Comparison of ENCODE assay signal across 19 cellular contexts in the genomic region with DNA sequence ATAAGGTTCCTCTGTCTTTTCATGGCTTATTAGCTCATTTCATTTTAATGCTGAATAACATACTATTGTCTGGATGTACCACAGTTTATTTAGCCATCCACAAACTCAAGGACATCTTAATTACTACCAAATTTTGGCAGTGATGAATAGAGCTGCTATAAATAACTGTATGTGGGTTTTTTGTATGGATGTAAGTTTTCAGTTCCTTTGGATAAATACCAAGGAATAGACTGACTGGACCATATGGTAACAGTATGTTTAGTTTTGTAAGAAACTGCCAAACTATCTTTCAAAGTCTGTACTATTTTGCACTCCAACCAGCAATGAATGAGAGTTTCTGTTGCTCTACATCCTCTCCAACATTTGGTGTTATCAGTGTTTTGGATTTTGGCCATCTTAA.
"Had no signal": no experiment of that assay in that cellular context is flagged by ENCODE, and none has a peak within 500 bp of the region (broad histone marks: within the 10 kb centered on the region; RNA-seq: fewer than 3 reads in every experiment).

No MANE protein-coding gene starts in this region.

- DNase-seq: activated CD4-positive, alpha-beta T cell treated with anti-CD3 and anti-CD28 coated beads, Interleukin-2, amount 50 U/mL, for 4 hours; activated CD4-positive, CD25-positive, alpha-beta regulatory T cell treated with anti-CD3 and anti-CD28 coated beads, Interleukin-2, amount 50 U/mL, for 72 hours; activated naive CD4-positive, alpha-beta T cell treated with Interleukin-2 at 50 U/mL for 16 hours; activated T-cell treated with anti-CD3 and anti-CD28 coated beads for 4 hours; anterior cingulate cortex; cerebellar nuclear complex; effector CD8-positive, alpha-beta T cell; glutamatergic neuron; hypothalamus; kidney glomerular epithelial cell; mesenchymal stem cell; nucleus accumbens; psoas muscle; right lobe of liver; stimulated activated naive CD8-positive, alpha-beta T cell treated with anti-CD3 and anti-CD28 coated beads, Interleukin-15, amount 100 ng/mL, for 72 hours; T-helper 9 cell; testis; upper lobe of left lung had no signal

- H3K4me1 ChIP-seq: breast epithelium, testis, upper lobe of left lung had no signal

- H3K27me3 ChIP-seq: breast epithelium, right lobe of liver, testis, upper lobe of left lung had no signal

- H3K27ac ChIP-seq: breast epithelium, psoas muscle, right lobe of liver, testis, upper lobe of left lung had no signal

- H3K9me3 ChIP-seq: breast epithelium, psoas muscle, right lobe of liver, testis, upper lobe of left lung had no signal

- H3K36me3 ChIP-seq: breast epithelium, right lobe of liver had no signal

- H3K4me3 ChIP-seq: breast epithelium, psoas muscle, right lobe of liver, testis, upper lobe of left lung had no signal
